11 cellular contexts compared by ENCODE assay signal in genomic region chr3:177905895-177906511, GRCh38.
DNase-seq lines count a peak whose midpoint lies in the region; ATAC-seq and TF ChIP-seq lines count a peak whose summit lies in the region.
"Had no signal": no experiment of that assay in that cellular context is flagged by ENCODE, and none has a peak within 500 bp of the region (broad histone marks: within the 10 kb centered on the region; RNA-seq: fewer than 3 reads in every experiment).

No MANE protein-coding gene starts in this region.

- intact Hi-C loops in CD4-positive, alpha-beta memory T cell (cut with micrococcal nuclease), result no loop called here

- H3K4me1 Mint-ChIP-seq in CD4-positive, alpha-beta memory T cell, result no peaks in the 10 kb centered on the region

- H3K9me3 Mint-ChIP-seq in CD4-positive, alpha-beta memory T cell, result no peaks in the 10 kb centered on the region

- no peaks in the 10 kb centered on the region for H3K36me3 ChIP-seq in SJSA1
- no peaks in the 10 kb centered on the region for H3K36me3 ChIP-seq in osteoblast (ENCODE audit: insufficient read depth, low read length)
- H3K36me3 ChIP-seq in CD4-positive, alpha-beta memory T cell (ENCODE audit: insufficient read depth, low read length), result no peaks in the 10 kb centered on the region

- H3K27me3 Mint-ChIP-seq in CD4-positive, alpha-beta memory T cell, result no peaks in the 10 kb centered on the region

- no peak overlapping the region for H3K4me3 Mint-ChIP-seq in CD4-positive, alpha-beta memory T cell

- H3K4me1 ChIP-seq in SJSA1 (replicated peaks) (peaks cover 33% of the 10 kb centered on the region), osteoblast (ENCODE audit: insufficient read depth, low read length) (peaks cover 38% of the 10 kb centered on the region)
- H3K4me1 ChIP-seq in CD4-positive, alpha-beta memory T cell (ENCODE audit: insufficient read depth, low read length), result no peaks in the 10 kb centered on the region

- no peaks in the 10 kb centered on the region for H3K79me2 ChIP-seq in osteoblast (ENCODE audit: insufficient read depth, low read length)

- POLR2A ChIA-PET in CD4-positive, alpha-beta memory T cell (lab: Charles Lee; ENCODE audit: partially characterized antibody), result no interaction called here

- peak; percentile 86 for DNase-seq in AG20443 (ENCODE audit: low spot score)
- peak in 1 of 2 experiments; percentile 56 for DNase-seq in SJSA1 (ENCODE audit: low read depth in 1 of 2, low spot score in 2 of 2)
- peak; percentile 50 for DNase-seq in globus pallidus (ENCODE audit: low spot score)
- peak; percentile 88 for DNase-seq in osteoblast (ENCODE audit: insufficient read length, low spot score, missing footprints)
- no peak for DNase-seq in DMS153 treated with DMSO at 0.1 percent for 48 hours (lab: John Stamatoyannopoulos, UW; ENCODE audit: unreplicated experiment)
- DNase-seq in CD4-positive, alpha-beta memory T cell, result no peak
- DNase-seq: activated T-cell treated with anti-CD3 and anti-CD28 coated beads, Interleukin-2, amount 50 U/mL, for 48 hours; DMS153; OCI-M1 had no signal

- no peaks in the 10 kb centered on the region for H3K36me3 Mint-ChIP-seq in CD4-positive, alpha-beta memory T cell

- CTCF ChIA-PET in CD4-positive, alpha-beta memory T cell (lab: Charles Lee; ENCODE audit: partially characterized antibody), result no interaction called here

- H4K20me1 ChIP-seq in osteoblast (ENCODE audit: insufficient read depth, low read length), result no peaks in the 10 kb centered on the region

- H3K9me3 ChIP-seq in SJSA1 (replicated peaks), result no peaks in the 10 kb centered on the region
- no peaks in the 10 kb centered on the region for H3K9me3 ChIP-seq in osteoblast (ENCODE audit: low read depth, low read length)
- no peaks in the 10 kb centered on the region for H3K9me3 ChIP-seq in CD4-positive, alpha-beta memory T cell (ENCODE audit: control insufficient read depth in 1 of 2, low read length in 2 of 2)

- H3K4me2 ChIP-seq in osteoblast (ENCODE audit: insufficient read depth, low read length), result peak overlapping the region; percentile 72

- no peak overlapping the region for H3K4me3 ChIP-seq in SJSA1
- peak overlapping the region; percentile 27 for H3K4me3 ChIP-seq in osteoblast (ENCODE audit: insufficient read depth, low read length)
- no peak overlapping the region for H3K4me3 ChIP-seq in CD4-positive, alpha-beta memory T cell (ENCODE audit: low read length in 2 of 2)

- H3K27ac ChIP-seq in SJSA1 (peak overlapping the region; percentile 85), osteoblast (ENCODE audit: low read depth, low read length) (peak overlapping the region; percentile 99)
- H3K27ac ChIP-seq in CD4-positive, alpha-beta memory T cell (ENCODE audit: low read depth, low read length), result no peak overlapping the region

- no peaks in the 10 kb centered on the region for H3K27me3 ChIP-seq in SJSA1 (replicated peaks)
- H3K27me3 ChIP-seq in osteoblast (ENCODE audit: insufficient read depth, low read length), result no peaks in the 10 kb centered on the region
- no peaks in the 10 kb centered on the region for H3K27me3 ChIP-seq in CD4-positive, alpha-beta memory T cell (ENCODE audit: insufficient read depth, low read length)

- H2AFZ ChIP-seq in osteoblast (ENCODE audit: low read length), result peak overlapping the region; percentile 23

- no peak overlapping the region for H3K27ac Mint-ChIP-seq in CD4-positive, alpha-beta memory T cell

- no peak for TF ChIP-seq CTCF in osteoblast (IDR thresholded peaks at IDR 0.05; ENCODE audit: extremely low read depth, low read depth, low read length)

- ATAC-seq in HG03354 (IDR thresholded peaks at IDR 0.05; ENCODE audit: poor library complexity, severe bottlenecking, unreplicated experiment), result no peak
- no peak for ATAC-seq in GM19035 (IDR thresholded peaks at IDR 0.05; ENCODE audit: unreplicated experiment)

Comparison
In these comparisons a context has a peak if more than half of its experiments do, and no peak if none do; other contexts are left out.
1. DNase-seq: peak in AG20443 (single experiment), globus pallidus (single experiment) and osteoblast (single experiment); none in DMS153 treated with DMSO at 0.1 percent for 48 hours (single experiment) and CD4-positive, alpha-beta memory T cell (0 of 5).